Comparison of ENCODE assay signal across 8 cellular contexts in genomic region chr3:160755776-160756304, GRCh38. TPM values are rescaled to one million over a fixed set of nuclear protein-coding genes. Genes with fewer than 3 reads are reported as not detected.
DNase-seq lines count a peak whose midpoint lies in the region; ATAC-seq, FAIRE-seq and TF ChIP-seq lines count a peak whose summit lies in the region.

Gene PPM1L, plus strand, starts transcription at chr3:160756231.

- DNase-seq in NCI-H748 (lab: John Stamatoyannopoulos, UW; ENCODE audit: unreplicated experiment) (peak; percentile 71), NCI-H748 treated with DMSO at 0.1 percent for 48 hours (lab: John Stamatoyannopoulos, UW) (no peak), NCI-H1105 treated with DMSO at 0.1 percent for 48 hours (lab: John Stamatoyannopoulos, UW) (peak; percentile 81), dedifferentiated amniotic fluid mesenchymal stem cell (ENCODE audit: extremely low spot score) (peak; percentile 32), HepG2 (ENCODE audit: low spot score) (no peak)
- peak; percentile 69 for DNase-seq in activated CD4-positive, alpha-beta T cell treated with anti-CD3 and anti-CD28 coated beads for 36 hours
- peak; percentile 48 for DNase-seq in stimulated activated CD4-positive, alpha-beta T cell treated with anti-CD3 and anti-CD28 coated beads, Interleukin-4, amount 100 ng/mL, for 24 hours

- CTCF ChIA-PET in activated CD4-positive, alpha-beta T cell treated with anti-CD3 and anti-CD28 coated beads for 36 hours (lab: Charles Lee): interaction anchor here (0.7 to 0.9 kb wide), 4 partner anchors 70 to 725 kb away, joined by 3 read pairs; no protein-coding TSS in a partner anchor
- CTCF ChIA-PET in HepG2 (lab: Yijun Ruan, JAX; ENCODE audit: low intra/inter-chr PET ratio, low total read pairs): no interaction called here

- TF ChIP-seq EP300 in HepG2 (IDR thresholded peaks at IDR 0.05; ENCODE audit: low read depth in 2 of 2, low read length in 2 of 2) (no peak), HepG2 (CRISPR knock-in tag; IDR thresholded peaks at IDR 0.05; ENCODE audit: borderline replicate concordance) (no peak)

- peak within 1 kb of the TSS; percentile 90 for H3K27ac Mint-ChIP-seq in activated CD4-positive, alpha-beta T cell treated with anti-CD3 and anti-CD28 coated beads for 36 hours

- ATAC-seq in HG02759 (IDR thresholded peaks at IDR 0.05; ENCODE audit: unreplicated experiment): peak; percentile 50
- peak; percentile 40 for ATAC-seq in activated CD4-positive, alpha-beta T cell treated with anti-CD3 and anti-CD28 coated beads for 36 hours
- peak; percentile 54 for ATAC-seq in HepG2

- peaks cover 0 to 35% of the 10 kb centered on the region in 2 experiments for H3K27me3 ChIP-seq in HepG2 (ENCODE audit: control insufficient read depth in 1 of 2, insufficient read depth in 2 of 2, low read length in 2 of 2)

- peak within 1 kb of the TSS; percentile 42; the same call in 1 of the 2 replicates for H3K9ac ChIP-seq in HepG2 (ENCODE audit: insufficient read depth, low read depth, low read length)

- H3K4me1 Mint-ChIP-seq in activated CD4-positive, alpha-beta T cell treated with anti-CD3 and anti-CD28 coated beads for 36 hours: peaks cover 26% of the 10 kb centered on the region

- H3K4me2 ChIP-seq in HepG2 (ENCODE audit: low read depth, low read length): peak within 1 kb of the TSS; percentile 80

- peak within 1 kb of the TSS; percentile 11 for H3K27ac ChIP-seq in HepG2 (ENCODE audit: extremely low read length, insufficient read depth, low read length)

- no peak for TF ChIP-seq RAD21 in HepG2 (CRISPR knock-in tag; IDR thresholded peaks at IDR 0.05)

- H2AFZ ChIP-seq in HepG2 (ENCODE audit: low read length): no peak within 1 kb of the TSS

- no peaks in the 10 kb centered on the region for H3K36me3 Mint-ChIP-seq in activated CD4-positive, alpha-beta T cell treated with anti-CD3 and anti-CD28 coated beads for 36 hours (ENCODE audit: low read depth)

- no TSS peak for BruUV-seq in HepG2 (replicated peaks; lab: Mats Ljungman, UMichigan)

- intact Hi-C loops in activated CD4-positive, alpha-beta T cell treated with anti-CD3 and anti-CD28 coated beads for 36 hours (cut with DNase I, micrococcal nuclease): loop anchor here (1.0 to 10.0 kb wide), 11 partner anchors 45 to 1951 kb away; partner anchors contain the start of genes IFT80 (in 2 of the 2), KPNA4 (in 2 of the 2), NMD3 (in 2 of the 2) and SMC4 (in 2 of the 2)
- intact Hi-C loops in HepG2 (cut with micrococcal nuclease; ENCODE audit: unreplicated experiment): no loop called here

- peaks cover 30% of the 10 kb centered on the region for H3K4me1 ChIP-seq in HepG2 (ENCODE audit: insufficient read depth, low read length)

- no peak for FAIRE-seq in HepG2 (lab: Jason Lieb, UNC)

- POLR2A ChIA-PET in activated CD4-positive, alpha-beta T cell treated with anti-CD3 and anti-CD28 coated beads for 36 hours (lab: Charles Lee): interaction anchor here (0.6 to 0.9 kb wide), 4 partner anchors 46 to 699 kb away, joined by 3 to 5 read pairs (median 4); no protein-coding TSS in a partner anchor
- POLR2A ChIA-PET in HepG2 (lab: Yijun Ruan, JAX): interaction anchor here (1.1 to 1.7 kb wide), 3 partner anchors 10 to 191 kb away, joined by 3 to 5 read pairs (median 4); partner anchors contain the start of gene KPNA4

- H3K4me3 Mint-ChIP-seq in activated CD4-positive, alpha-beta T cell treated with anti-CD3 and anti-CD28 coated beads for 36 hours: peak within 1 kb of the TSS; percentile 90

- H3K9me3 ChIP-seq in HepG2 (ENCODE audit: low read length): no peaks in the 10 kb centered on the region

- no peaks in the 10 kb centered on the region for H3K36me3 ChIP-seq in HepG2 (replicated peaks in 1 of 2; ENCODE audit: control insufficient read depth in 1 of 2, insufficient read depth in 2 of 2, low read length in 2 of 2)

- H3K4me3 ChIP-seq in HepG2 (replicated peaks in 1 of 3; ENCODE audit: insufficient read depth in 1 of 3, low read depth in 2 of 3, low read length in 3 of 3): peak within 1 kb of the TSS; percentile 40 to 77 (median 58)

- WGBS in HepG2 (ENCODE audit: low lambda C conversion rate): 0% methylated on average over 1 of the region's 64 CpGs

- TF ChIP-seq CTCF in HepG2 (CRISPR knock-in tag; IDR thresholded peaks at IDR 0.05): no peak

- no peaks in the 10 kb centered on the region for H3K79me2 ChIP-seq in HepG2 (ENCODE audit: insufficient read depth, low read length)

- H3K9me3 Mint-ChIP-seq in activated CD4-positive, alpha-beta T cell treated with anti-CD3 and anti-CD28 coated beads for 36 hours (ENCODE audit: low read depth): no peaks in the 10 kb centered on the region

- in situ Hi-C loops in HepG2 (cut with HindIII; ENCODE audit: extremely low pct_ligation_motif_present, low pct_unique_long_range_greater_than_20kb): loop anchor here (10.0 kb wide), 1 partner anchor 469 kb away; the partner anchor contains the start of gene NMD3

- TF ChIP-seq POLR2A in HepG2 (IDR thresholded peaks at IDR 0.05; ENCODE audit: insufficient read depth in 1 of 2, low read depth in 2 of 2, low read length in 2 of 2): no peak

- H3K27me3 Mint-ChIP-seq in activated CD4-positive, alpha-beta T cell treated with anti-CD3 and anti-CD28 coated beads for 36 hours: peaks cover 25% of the 10 kb centered on the region

- no peaks in the 10 kb centered on the region for H4K20me1 ChIP-seq in HepG2 (ENCODE audit: insufficient read depth, low read length)

TF ChIP-seq in HepG2, 621 proteins besides CTCF, POLR2A, EP300 and RAD21 (continues in another document):
- TF ChIP-seq RBFOX2 (IDR thresholded peaks at IDR 0.05; ENCODE audit: low read depth, low read length) (0 out of 2 replicates have a peak, but pooled peaks have one; percentile 10), SMAD3 (CRISPR knock-in tag; IDR thresholded peaks at IDR 0.05) (no peak), ZNF430 (CRISPR knock-in tag; IDR thresholded peaks at IDR 0.05) (peak; percentile 40; the same call in 1 of the 2 replicates), ZNF800 (CRISPR knock-in tag; IDR thresholded peaks at IDR 0.05) (peak; percentile 88; the same call in 1 of the 2 replicates), ASH2L (IDR thresholded peaks at IDR 0.05; ENCODE audit: insufficient read length, low read depth, low read length) (peak; percentile 5), ZNF670 (CRISPR knock-in tag; IDR thresholded peaks at IDR 0.05; ENCODE audit: borderline replicate concordance) (no peak), HNRNPLL (IDR thresholded peaks at IDR 0.05; ENCODE audit: low read depth, low read length, poor library complexity, severe bottlenecking) (peak; percentile 3), SMAD9 (CRISPR knock-in tag; IDR thresholded peaks at IDR 0.05) (no peak), RXRA (CRISPR knock-in tag; IDR thresholded peaks at IDR 0.05) (peak; percentile 36), ZNF777 (CRISPR knock-in tag; IDR thresholded peaks at IDR 0.05) (peak; percentile 88), NR1H2 (CRISPR knock-in tag; IDR thresholded peaks at IDR 0.05; ENCODE audit: borderline replicate concordance, low read depth) (no peak), ZNF766 (CRISPR knock-in tag; IDR thresholded peaks at IDR 0.05; ENCODE audit: borderline replicate concordance) (no peak), ZNF776 (CRISPR knock-in tag; IDR thresholded peaks at IDR 0.05) (no peak)

RNA-seq across cellular contexts. Expression of gene PPM1L, which starts in this region (rescaled TPM):
- 1 to 10 TPM; 1.8 to 2.4 TPM for total RNA-seq in activated CD4-positive, alpha-beta T cell treated with anti-CD3 and anti-CD28 coated beads for 36 hours
- 1.4 TPM in 2 replicates for total RNA-seq in HepG2 (2016; rRNA removed; fragmentation: Illumina TruSeq; extraction: Trizol)
- total RNA-seq in HepG2 (2016; cell fraction: cytosol; rRNA removed; fragmentation: Illumina TruSeq; extraction: Trizol; ENCODE audit: low read depth): under 0.01 and 0.09 TPM in 2 replicates
- total RNA-seq in HepG2 (2016; cell fraction: insoluble cytoplasmic fraction; rRNA removed; fragmentation: Illumina TruSeq; extraction: Trizol): 0.54 and 1.3 TPM in 2 replicates
- total RNA-seq in HepG2 (2016; cell fraction: membrane; rRNA removed; fragmentation: Illumina TruSeq; extraction: Trizol): 0.28 and 0.43 TPM in 2 replicates
- total RNA-seq in HepG2 (2016; cell fraction: nucleus; rRNA removed; fragmentation: Illumina TruSeq; extraction: Trizol): 2.1 and 2.4 TPM in 2 replicates
- 0.22 and 0.35 TPM in 2 replicates for polyA plus RNA-seq in HepG2 (2011; rRNA removed)
- polyA plus RNA-seq in HepG2 (2011; cell fraction: cytosol; rRNA removed): 0.13 and 0.21 TPM in 2 replicates
- polyA plus RNA-seq in HepG2 (2011; cell fraction: nucleus; rRNA removed): 0.31 and 0.52 TPM in 2 replicates
- 0.17 and 0.24 TPM in 2 replicates for polyA plus RNA-seq in HepG2 (2012)
- polyA plus RNA-seq in HepG2 (2016; cell fraction: cytosol; fragmentation: Illumina TruSeq; extraction: Trizol; ENCODE audit: low read depth): 0.05 and 0.06 TPM in 2 replicates
- 0.32 and 0.36 TPM in 2 replicates for polyA plus RNA-seq in HepG2 (2016; cell fraction: insoluble cytoplasmic fraction; fragmentation: Illumina TruSeq; extraction: Trizol; ENCODE audit: low read depth)
- polyA plus RNA-seq in HepG2 (2016; cell fraction: membrane; fragmentation: Illumina TruSeq; extraction: Trizol; ENCODE audit: low read depth): 0.07 and 0.08 TPM in 2 replicates
- 0.79 and 1.7 TPM in 2 replicates for polyA plus RNA-seq in HepG2 (2016; cell fraction: nucleus; fragmentation: Illumina TruSeq; extraction: Trizol; ENCODE audit: insufficient read depth, low read depth)
- polyA minus RNA-seq in HepG2 (2011; rRNA and poly(A)+ RNA removed; ENCODE audit: low replicate concordance): 1.4 and 22.7 TPM in 2 replicates
- 0.44 and 0.99 TPM in 2 replicates for polyA minus RNA-seq in HepG2 (2011; cell fraction: cytosol; rRNA and poly(A)+ RNA removed)
- polyA minus RNA-seq in HepG2 (2011; cell fraction: nucleus; rRNA and poly(A)+ RNA removed): 1.0 and 1.4 TPM in 2 replicates

Comparison
In these comparisons a context has a peak if more than half of its experiments do, and no peak if none do; other contexts are left out.
1. DNase-seq: peak in NCI-H748 (single experiment), NCI-H1105 treated with DMSO at 0.1 percent for 48 hours (single experiment), activated CD4-positive, alpha-beta T cell treated with anti-CD3 and anti-CD28 coated beads for 36 hours (single experiment), dedifferentiated amniotic fluid mesenchymal stem cell (single experiment) and stimulated activated CD4-positive, alpha-beta T cell treated with anti-CD3 and anti-CD28 coated beads, Interleukin-4, amount 100 ng/mL, for 24 hours (single experiment); none in NCI-H748 treated with DMSO at 0.1 percent for 48 hours (single experiment) and HepG2 (single experiment).
2. Peak in every context shown above with its lines, with median percentiles within 50 percentile points of each other: ATAC-seq.